Comparison of ENCODE assay signal across 1 cellular context in genomic region chr7:156928406-156928747, GRCh38.
TF ChIP-seq lines count a peak whose summit lies in the region.

No MANE protein-coding gene starts in this region.

TF ChIP-seq in endothelial cell of umbilical vein, 7 proteins besides CTCF, POLR2A, EP300 and RAD21:
- peak; percentile 1 for TF ChIP-seq JUN (IDR thresholded peaks at IDR 0.05; ENCODE audit: borderline replicate concordance, insufficient read depth, insufficient read length, low read depth)
- no peak for TF ChIP-seq POLR2AphosphoS5 (IDR thresholded peaks at IDR 0.05; ENCODE audit: insufficient read depth, low read depth, low read length)
